In the genomic region with DNA sequence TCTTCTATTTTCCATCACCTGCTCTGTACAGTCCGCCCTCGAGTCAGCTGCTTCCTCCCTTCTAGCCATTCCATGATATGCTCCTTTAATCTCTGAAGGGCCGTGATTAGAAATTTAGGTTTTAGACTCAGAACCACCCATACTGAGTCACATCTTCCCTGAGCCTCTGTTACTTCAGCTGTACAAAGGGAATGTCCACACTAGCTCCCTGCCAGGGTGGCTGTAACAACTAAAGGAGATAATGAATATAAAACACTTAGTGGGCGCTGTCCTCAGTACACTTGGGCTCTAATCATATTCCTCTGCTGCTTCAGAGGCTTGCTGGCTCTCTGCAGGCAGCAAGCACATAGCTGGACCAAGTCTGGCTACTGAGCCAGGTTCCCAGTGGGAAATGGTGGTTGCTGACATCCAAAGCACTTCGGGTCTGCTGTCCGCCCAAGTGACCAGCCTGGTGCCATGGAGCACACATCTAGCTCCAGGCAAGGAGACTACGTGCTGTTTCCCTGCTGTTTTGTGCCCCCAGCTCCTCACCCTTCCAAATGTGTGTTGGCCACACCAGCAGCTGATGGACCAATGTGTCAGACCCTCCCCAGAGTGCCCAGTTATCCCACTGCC, we compare ENCODE assay signal across 7 cellular contexts. TPM values are rescaled to one million over a fixed set of nuclear protein-coding genes. Genes with fewer than 3 reads are reported as not detected.
A peak's percentile ranks its signal among the peaks of the same experiment; 100 is the strongest.
DNase-seq lines count a peak whose midpoint lies in the region; ATAC-seq and TF ChIP-seq lines count a peak whose summit lies in the region.

No MANE protein-coding gene starts in this region.

- no peak for ATAC-seq in IMR-90 (ENCODE audit: low read depth)
- ATAC-seq in activated CD8-positive, alpha-beta T cell treated with anti-CD3 and anti-CD28 coated beads for 36 hours, result no peak
- no peak for ATAC-seq in stimulated activated naive CD8-positive, alpha-beta T cell treated with anti-CD3 and anti-CD28 coated beads, Interleukin-15, amount 100 ng/mL, for 72 hours
- no peak for ATAC-seq in activated CD4-positive, CD25-positive, alpha-beta regulatory T cell treated with anti-CD3 and anti-CD28 coated beads, Interleukin-2, amount 50 U/mL, for 24 hours

- H3K18ac ChIP-seq in IMR-90 (ENCODE audit: low read depth, low read length), result no peak overlapping the region

- no peak overlapping the region; the same call in 1 of the 2 replicates for H3K4me2 ChIP-seq in IMR-90 (ENCODE audit: low read depth, low read length)

- POLR2A ChIA-PET in IMR-90 (lab: Charles Lee; ENCODE audit: unreplicated experiment), result no interaction called here
- POLR2A ChIA-PET in activated CD8-positive, alpha-beta T cell treated with anti-CD3 and anti-CD28 coated beads for 36 hours (lab: Charles Lee), result interaction anchor here (1.0 to 1.8 kb wide), 4 partner anchors 10 to 99 kb away, joined by 3 to 9 read pairs (median 6); a partner anchor contains a TSS

- peaks cover 12% of the 10 kb centered on the region for H3K4me1 ChIP-seq in IMR-90 (ENCODE audit: control insufficient read depth, insufficient read depth, low read length)

- no peaks in the 10 kb centered on the region for H3K27me3 Mint-ChIP-seq in activated CD8-positive, alpha-beta T cell treated with anti-CD3 and anti-CD28 coated beads for 36 hours
- H3K27me3 Mint-ChIP-seq in stimulated activated naive CD8-positive, alpha-beta T cell treated with anti-CD3 and anti-CD28 coated beads, Interleukin-15, amount 100 ng/mL, for 72 hours, result no peaks in the 10 kb centered on the region

- intact Hi-C loops in IMR-90 (cut with micrococcal nuclease), result no loop called here
- intact Hi-C loops in activated CD8-positive, alpha-beta T cell treated with anti-CD3 and anti-CD28 coated beads for 36 hours (cut with micrococcal nuclease), result no loop called here

- no peak overlapping the region for H2BK15ac ChIP-seq in IMR-90 (ENCODE audit: low read depth, low read length)

- H3K23ac ChIP-seq in IMR-90 (ENCODE audit: low read depth, low read length), result peak overlapping the region; percentile 47

- H4K8ac ChIP-seq in IMR-90 (ENCODE audit: low read depth in 2 of 2, low read length in 2 of 2), result peak overlapping the region; percentile 75 to 87; a peak in 3 of 4 replicates

- H2AK9ac ChIP-seq in IMR-90 (replicated peaks; ENCODE audit: low read depth, low read length, poor library complexity), result peak overlapping the region; percentile 81

- 85% methylated on average over 3 of the region's 7 CpGs; no CpG with 5 or more reads in 1 of the 2 experiments for WGBS in IMR-90 (ENCODE audit: extremely low coverage in 2 of 2, insufficient read length in 1 of 2), 2 experiments

- H3K79me1 ChIP-seq in IMR-90 (ENCODE audit: low read depth in 1 of 2, low read length in 2 of 2), result peaks cover 6 to 18% of the 10 kb centered on the region in 2 experiments; a peak in 3 of 4 replicates

- no peak for TF ChIP-seq CTCF in IMR-90 (conservative IDR thresholded peaks at IDR 0.05; ENCODE audit: low read depth, low read length)
- TF ChIP-seq CTCF in activated CD8-positive, alpha-beta T cell treated with anti-CD3 and anti-CD28 coated beads for 36 hours (IDR thresholded peaks at IDR 0.05), result no peak

- no TSS peak for BruUV-seq in IMR-90 (replicated peaks; lab: Mats Ljungman, UMichigan)

- dilution Hi-C loops in IMR-90 (cut with HindIII; ENCODE audit: low sequenced_read_pairs, unreplicated experiment), result no loop called here

- H2BK5ac ChIP-seq in IMR-90 (ENCODE audit: low read depth, low read length, poor library complexity, severe bottlenecking), result no peak overlapping the region

- peak overlapping the region; percentile 36 for H3K27ac Mint-ChIP-seq in activated CD8-positive, alpha-beta T cell treated with anti-CD3 and anti-CD28 coated beads for 36 hours
- H3K27ac Mint-ChIP-seq in stimulated activated naive CD8-positive, alpha-beta T cell treated with anti-CD3 and anti-CD28 coated beads, Interleukin-15, amount 100 ng/mL, for 72 hours, result peak overlapping the region in 1 of 2 donors; percentile 5

- no peaks in the 10 kb centered on the region for H4K20me1 ChIP-seq in IMR-90 (ENCODE audit: insufficient read depth, low read length)

- H2AFZ ChIP-seq in IMR-90 (replicated peaks; ENCODE audit: low read length, poor library complexity), result peak overlapping the region; percentile 96

- peak overlapping the region; percentile 92 for H2AK5ac ChIP-seq in IMR-90 (ENCODE audit: low read depth, low read length)

- no peaks in the 10 kb centered on the region for H3K27me3 ChIP-seq in IMR-90 (ENCODE audit: control insufficient read depth, insufficient read depth, low read length)

- no peak for TF ChIP-seq POLR2A in IMR-90 (IDR thresholded peaks at IDR 0.05; ENCODE audit: low read depth, low read length)

- peaks cover 44% of the 10 kb centered on the region for H3K4me1 Mint-ChIP-seq in activated CD8-positive, alpha-beta T cell treated with anti-CD3 and anti-CD28 coated beads for 36 hours (ENCODE audit: low read depth)
- peaks cover 70% of the 10 kb centered on the region for H3K4me1 Mint-ChIP-seq in stimulated activated naive CD8-positive, alpha-beta T cell treated with anti-CD3 and anti-CD28 coated beads, Interleukin-15, amount 100 ng/mL, for 72 hours

- H3K56ac ChIP-seq in IMR-90 (ENCODE audit: extremely low read depth, insufficient read depth, low read length), result no peak overlapping the region

- in situ Hi-C loops in IMR-90 (cut with MboI; ENCODE audit: low sequenced_read_pairs), result no loop called here

- peaks cover 24% of the 10 kb centered on the region for H3K36me3 ChIP-seq in IMR-90 (ENCODE audit: control insufficient read depth, insufficient read depth, low read length)

- no peak overlapping the region for H3K4me3 ChIP-seq in IMR-90 (ENCODE audit: insufficient read depth, low read depth, low read length)
- H3K4me3 ChIP-seq in iPS-11a (ENCODE audit: low read depth, low read length), result peak overlapping the region; percentile 30

- H3K36me3 Mint-ChIP-seq in activated CD8-positive, alpha-beta T cell treated with anti-CD3 and anti-CD28 coated beads for 36 hours (ENCODE audit: low read depth), result peaks cover 13% of the 10 kb centered on the region

- peak overlapping the region; percentile 46 for H3K14ac ChIP-seq in IMR-90 (replicated peaks; ENCODE audit: low read depth, low read length)

- peak overlapping the region; percentile 72 for H3K4ac ChIP-seq in IMR-90 (ENCODE audit: low read depth, low read length)

- H3K9me1 ChIP-seq in IMR-90 (ENCODE audit: insufficient read depth, low read length), result peaks cover 16% of the 10 kb centered on the region

- H3K9me3 ChIP-seq in IMR-90 (ENCODE audit: control insufficient read depth, insufficient read depth, low read length), result no peaks in the 10 kb centered on the region

- TF ChIP-seq RAD21 in IMR-90 (IDR thresholded peaks at IDR 0.05; ENCODE audit: low read length), result no peak

- H4K5ac ChIP-seq in IMR-90 (ENCODE audit: low read depth, low read length), result no peak overlapping the region

- no peaks in the 10 kb centered on the region for H3K9me3 Mint-ChIP-seq in activated CD8-positive, alpha-beta T cell treated with anti-CD3 and anti-CD28 coated beads for 36 hours
- H3K9me3 Mint-ChIP-seq in stimulated activated naive CD8-positive, alpha-beta T cell treated with anti-CD3 and anti-CD28 coated beads, Interleukin-15, amount 100 ng/mL, for 72 hours, result no peaks in the 10 kb centered on the region

- H2BK20ac ChIP-seq in IMR-90 (ENCODE audit: low read depth, low read length), result no peak overlapping the region; the same call in 1 of the 2 replicates

- H3K27ac ChIP-seq in IMR-90 (ENCODE audit: insufficient read depth, low read length), result no peak overlapping the region; the same call in 1 of the 2 replicates

- H3K4me3 Mint-ChIP-seq in activated CD8-positive, alpha-beta T cell treated with anti-CD3 and anti-CD28 coated beads for 36 hours, result peak overlapping the region; percentile 32
- H3K4me3 Mint-ChIP-seq in stimulated activated naive CD8-positive, alpha-beta T cell treated with anti-CD3 and anti-CD28 coated beads, Interleukin-15, amount 100 ng/mL, for 72 hours, result peak overlapping the region; percentile 25 to 57

- CTCF ChIA-PET in IMR-90 (lab: Yijun Ruan, JAX), result no interaction called here
- CTCF ChIA-PET in activated CD8-positive, alpha-beta T cell treated with anti-CD3 and anti-CD28 coated beads for 36 hours (lab: Charles Lee), result interaction anchor here (1.1 to 1.6 kb wide), 5 partner anchors 19 to 209 kb away, joined by 3 to 7 read pairs (median 3); no protein-coding TSS in a partner anchor

- peak overlapping the region; percentile 89; the same call in 1 of the 2 replicates for H4K91ac ChIP-seq in IMR-90 (ENCODE audit: insufficient read depth, low read depth, low read length)

- peak overlapping the region; percentile 66; the same call in 1 of the 2 replicates for H2BK120ac ChIP-seq in IMR-90 (ENCODE audit: low read depth, low read length)

- H3K9ac ChIP-seq in IMR-90 (ENCODE audit: low read depth, low read length), result no peak overlapping the region

- peak; percentile 13 for DNase-seq in IMR-90
- DNase-seq in activated CD8-positive, alpha-beta T cell treated with anti-CD3 and anti-CD28 coated beads for 36 hours, result no peak
- DNase-seq in stimulated activated naive CD8-positive, alpha-beta T cell treated with anti-CD3 and anti-CD28 coated beads, Interleukin-15, amount 100 ng/mL, for 72 hours, result no peak
- no peak for DNase-seq in NOMO-1 (lab: John Stamatoyannopoulos, UW; ENCODE audit: unreplicated experiment in 2 of 2)
- no peak for DNase-seq in NCI-H2171 (lab: John Stamatoyannopoulos, UW)

TF ChIP-seq in IMR-90, 13 proteins besides CTCF, POLR2A, EP300 and RAD21:
- TF ChIP-seq RCOR1 (IDR thresholded peaks at IDR 0.05; ENCODE audit: insufficient replicate concordance, low read length), result no peak
- no peak for TF ChIP-seq CEBPB (IDR thresholded peaks at IDR 0.05; ENCODE audit: low read depth, low read length)
- no peak for TF ChIP-seq SMC3 (IDR thresholded peaks at IDR 0.05; ENCODE audit: low read depth, low read length)
- TF ChIP-seq RFX5 (IDR thresholded peaks at IDR 0.05; ENCODE audit: low read depth, low read length), result no peak
- TF ChIP-seq MXI1 (IDR thresholded peaks at IDR 0.05; ENCODE audit: borderline replicate concordance, low read depth, low read length), result no peak
- no peak for TF ChIP-seq BHLHE40 (IDR thresholded peaks at IDR 0.05; ENCODE audit: low read depth, low read length)

RNA-seq across cellular contexts. Expression of a gene that starts 0.9 kb away (rescaled TPM):
- 3.3 and 3.8 TPM in 2 replicates for total RNA-seq in IMR-90 (2012; rRNA removed)
- polyA plus RNA-seq in IMR-90 (2012; rRNA removed), result 19.5 and 20.6 TPM in 2 replicates
- polyA plus RNA-seq in IMR-90 (2012; cell fraction: cytosol; rRNA removed), result 14.8 and 30.7 TPM in 2 replicates
- polyA plus RNA-seq in IMR-90 (2012; cell fraction: nucleus; rRNA removed; ENCODE audit: low replicate concordance), result 7.1 and 9.7 TPM in 2 replicates
- total RNA-seq in activated CD8-positive, alpha-beta T cell treated with anti-CD3 and anti-CD28 coated beads for 36 hours, result 1 to 10 TPM; 4.3 to 5.1 TPM

RNA-seq across cellular contexts. Expression of a gene that starts 29.1 kb away (rescaled TPM):
- 3.0 and 3.6 TPM in 2 replicates for total RNA-seq in IMR-90 (2012; rRNA removed)
- 8.1 and 8.7 TPM in 2 replicates for polyA plus RNA-seq in IMR-90 (2012; rRNA removed)
- 6.7 and 8.5 TPM in 2 replicates for polyA plus RNA-seq in IMR-90 (2012; cell fraction: cytosol; rRNA removed)
- 16.1 and 18.7 TPM in 2 replicates for polyA plus RNA-seq in IMR-90 (2012; cell fraction: nucleus; rRNA removed; ENCODE audit: low replicate concordance)
- total RNA-seq in activated CD8-positive, alpha-beta T cell treated with anti-CD3 and anti-CD28 coated beads for 36 hours, result 10 to 100 TPM; 14.7 to 17.6 TPM
